Comparison of ENCODE assay signal across 19 cellular contexts in genomic region chr10:12633776-12634390, GRCh38.
DNase-seq lines count a peak whose midpoint lies in the region; ATAC-seq, FAIRE-seq and TF ChIP-seq lines count a peak whose summit lies in the region.
"Had no signal": no experiment of that assay in that cellular context is flagged by ENCODE, and none has a peak within 500 bp of the region (broad histone marks: within the 10 kb centered on the region; RNA-seq: fewer than 3 reads in every experiment).

No MANE protein-coding gene starts in this region.

- no peaks in the 10 kb centered on the region for H3K36me3 ChIP-seq in body of pancreas (replicated peaks in 1 of 2; ENCODE audit: insufficient read depth in 1 of 2, low read depth in 2 of 2)
- H3K36me3 ChIP-seq: breast epithelium, SJCRH30 had no signal

- no peak overlapping the region for H3K4me3 ChIP-seq in body of pancreas
- H3K4me3 ChIP-seq: breast epithelium, SJCRH30 had no signal

- TF ChIP-seq CTCF in body of pancreas (IDR thresholded peaks at IDR 0.05), result peak in 2 of 7 experiments; percentile 11 to 14

- TF ChIP-seq POLR2A in body of pancreas (IDR thresholded peaks at IDR 0.05), result no peak

- no peak overlapping the region for H3K27ac ChIP-seq in body of pancreas
- H3K27ac ChIP-seq: breast epithelium, SJCRH30 had no signal

- no peaks in the 10 kb centered on the region for H3K9me3 ChIP-seq in body of pancreas
- H3K9me3 ChIP-seq: breast epithelium, SJCRH30 had no signal

- DNase-seq in NCI-H748 (lab: John Stamatoyannopoulos, UW; ENCODE audit: unreplicated experiment), result peak; percentile 14
- DNase-seq in NCI-H748 treated with DMSO at 0.1 percent for 48 hours (lab: John Stamatoyannopoulos, UW), result no peak
- no peak for DNase-seq in GM18507 (ENCODE audit: extremely low spot score, insufficient read length, low read depth)
- DNase-seq in NCI-H69 (lab: John Stamatoyannopoulos, UW), result peak; percentile 42
- DNase-seq in left lobe of liver (ENCODE audit: low spot score), result peak; percentile 41
- no peak for DNase-seq in cerebellar cortex (ENCODE audit: low spot score)
- no peak for DNase-seq in DMS114 treated with DMSO at 0.1 percent for 48 hours (lab: John Stamatoyannopoulos, UW; ENCODE audit: unreplicated experiment)
- DNase-seq in body of pancreas, result no peak
- DNase-seq: activated CD4-positive, alpha-beta T cell treated with anti-CD3 and anti-CD28 coated beads for 48 hours; erythroblast; GOT3; Karpas-422; left ventricle myocardium superior; NCI-H1105; NCI-H446; OCI-M1; SJCRH30; stimulated activated CD4-positive, alpha-beta T cell treated with anti-CD3 and anti-CD28 coated beads, Interleukin-2, amount 100 ng/mL, for 48 hours had no signal

- H3K27me3 ChIP-seq in body of pancreas, result no peaks in the 10 kb centered on the region
- H3K27me3 ChIP-seq: breast epithelium, SJCRH30 had no signal

- H3K4me1 ChIP-seq in body of pancreas, result peaks cover 26% of the 10 kb centered on the region
- H3K4me1 ChIP-seq: breast epithelium, SJCRH30 had no signal

- peak; percentile 15 for FAIRE-seq in GM18507 (lab: Jason Lieb, UNC)

- ATAC-seq in left lobe of liver (peak; percentile 7), body of pancreas (no peak)
- ATAC-seq: left ventricle myocardium superior had no signal

- intact Hi-C loops in body of pancreas (cut with DNase I), result no loop called here

- WGBS in body of pancreas, 2 donors, result 85 to 87% methylated on average over 8 of the region's 8 CpGs

Comparison
In these comparisons a context has a peak if more than half of its experiments do, and no peak if none do; other contexts are left out.
1. DNase-seq: peak in NCI-H748 (single experiment), NCI-H69 (single experiment) and left lobe of liver (single experiment); none in NCI-H748 treated with DMSO at 0.1 percent for 48 hours (single experiment), GM18507 (single experiment), cerebellar cortex (single experiment), DMS114 treated with DMSO at 0.1 percent for 48 hours (single experiment) and body of pancreas (0 of 4).